8 cellular contexts compared by ENCODE assay signal in genomic region chr1:121165296-121165695, GRCh38. TPM values are rescaled to one million over a fixed set of nuclear protein-coding genes. Genes with fewer than 3 reads are reported as not detected.
A peak's percentile ranks its signal among the peaks of the same experiment; 100 is the strongest.
DNase-seq lines count a peak whose midpoint lies in the region; ATAC-seq and TF ChIP-seq lines count a peak whose summit lies in the region.
"Not testable (repeated sequence)": the region's sequence is repeated elsewhere in the genome, so short reads cannot be mapped to it uniquely, and the experiment has no call there.

No MANE protein-coding gene starts in this region.

- H3K4me3 ChIP-seq in epithelial cell of proximal tubule (ENCODE audit: low read depth, low read length); fibroblast of the aortic adventitia (ENCODE audit: low read depth, low read length); left lung: not testable (repeated sequence)

- H3K4me1 Mint-ChIP-seq in stimulated activated naive CD8-positive, alpha-beta T cell treated with anti-CD3 and anti-CD28 coated beads, Interleukin-15, Interleukin-2, amounts not matched to agents 100 ng/mL and 50 ng/mL, for 24 hours (ENCODE audit: low read depth): not testable (repeated sequence)

- intact Hi-C loops in left lung (cut with DNase I): not testable (repeated sequence)

- peak overlapping the region; percentile 28 for H3K27ac Mint-ChIP-seq in stimulated activated naive CD8-positive, alpha-beta T cell treated with anti-CD3 and anti-CD28 coated beads, Interleukin-15, Interleukin-2, amounts not matched to agents 100 ng/mL and 50 ng/mL, for 24 hours

- H3K27ac ChIP-seq in left lung: not testable (repeated sequence)

- DNase-seq in HCEC 1CT (peak; percentile 0), MV-4-11 (lab: John Stamatoyannopoulos, UW) (peak; percentile 60), RPMI7951 (ENCODE audit: low read depth) (peak; percentile 2), amniotic epithelial cell (ENCODE audit: low read depth) (peak; percentile 73), epithelial cell of proximal tubule (ENCODE audit: low read depth) (peak; percentile 46), fibroblast of the aortic adventitia (ENCODE audit: low read depth) (peak; percentile 34)
- not testable (repeated sequence) for DNase-seq in left lung

- H3K27me3 ChIP-seq in left lung: not testable (repeated sequence)

- not testable (repeated sequence) for H3K9me3 Mint-ChIP-seq in stimulated activated naive CD8-positive, alpha-beta T cell treated with anti-CD3 and anti-CD28 coated beads, Interleukin-15, Interleukin-2, amounts not matched to agents 100 ng/mL and 50 ng/mL, for 24 hours

- H3K27me3 Mint-ChIP-seq in stimulated activated naive CD8-positive, alpha-beta T cell treated with anti-CD3 and anti-CD28 coated beads, Interleukin-15, Interleukin-2, amounts not matched to agents 100 ng/mL and 50 ng/mL, for 24 hours: not testable (repeated sequence)

- H3K9me3 ChIP-seq in left lung: not testable (repeated sequence)

- not testable (repeated sequence) for H3K4me3 Mint-ChIP-seq in stimulated activated naive CD8-positive, alpha-beta T cell treated with anti-CD3 and anti-CD28 coated beads, Interleukin-15, Interleukin-2, amounts not matched to agents 100 ng/mL and 50 ng/mL, for 24 hours

- not testable (repeated sequence) for H3K36me3 ChIP-seq in left lung

- not testable (repeated sequence) for H3K36me3 Mint-ChIP-seq in stimulated activated naive CD8-positive, alpha-beta T cell treated with anti-CD3 and anti-CD28 coated beads, Interleukin-15, Interleukin-2, amounts not matched to agents 100 ng/mL and 50 ng/mL, for 24 hours (ENCODE audit: low read depth)

- not testable (repeated sequence) for H3K4me1 ChIP-seq in left lung

- TF ChIP-seq CTCF in epithelial cell of proximal tubule (conservative IDR thresholded peaks at IDR 0.05; ENCODE audit: low read depth, low read length); fibroblast of the aortic adventitia (IDR thresholded peaks at IDR 0.05; ENCODE audit: insufficient read depth, low read length); left lung (IDR thresholded peaks at IDR 0.05): not testable (repeated sequence)

- ATAC-seq in left lung: peak; percentile 69

RNA-seq across cellular contexts. Expression of gene FAM72B, which starts 18.8 kb away (rescaled TPM):
- 9.2 and 17.7 TPM in 2 replicates for total RNA-seq in RPMI7951 (2014; rRNA removed; shearing (Covaris generic))
- total RNA-seq in epithelial cell of proximal tubule (6.7 and 13.4 TPM in 2 replicates), fibroblast of the aortic adventitia (ENCODE audit: low replicate concordance) (2.8 and 5.6 TPM in 2 replicates), left lung (1 to 10 TPM; 1.1 to 1.4 TPM)

RNA-seq across cellular contexts. Expression of gene SRGAP2C, which starts 19.5 kb away (rescaled TPM):
- 36.4 and 38.7 TPM in 2 replicates for total RNA-seq in RPMI7951 (2014; rRNA removed; shearing (Covaris generic))
- total RNA-seq in epithelial cell of proximal tubule (11.6 and 13.7 TPM in 2 replicates), fibroblast of the aortic adventitia (ENCODE audit: low replicate concordance) (21.3 and 35.0 TPM in 2 replicates), left lung (10 to 100 TPM; 23.4 to 28.1 TPM)
